1 cellular context compared by ENCODE assay signal in genomic region chr10:7484456-7485266, GRCh38.
TF ChIP-seq lines count a peak whose summit lies in the region.

No MANE protein-coding gene starts in this region.

TF ChIP-seq in GM12878, 131 proteins besides CTCF, POLR2A, EP300 and RAD21 (continued from another document and continues in another):
- TF ChIP-seq, protein P1, sequence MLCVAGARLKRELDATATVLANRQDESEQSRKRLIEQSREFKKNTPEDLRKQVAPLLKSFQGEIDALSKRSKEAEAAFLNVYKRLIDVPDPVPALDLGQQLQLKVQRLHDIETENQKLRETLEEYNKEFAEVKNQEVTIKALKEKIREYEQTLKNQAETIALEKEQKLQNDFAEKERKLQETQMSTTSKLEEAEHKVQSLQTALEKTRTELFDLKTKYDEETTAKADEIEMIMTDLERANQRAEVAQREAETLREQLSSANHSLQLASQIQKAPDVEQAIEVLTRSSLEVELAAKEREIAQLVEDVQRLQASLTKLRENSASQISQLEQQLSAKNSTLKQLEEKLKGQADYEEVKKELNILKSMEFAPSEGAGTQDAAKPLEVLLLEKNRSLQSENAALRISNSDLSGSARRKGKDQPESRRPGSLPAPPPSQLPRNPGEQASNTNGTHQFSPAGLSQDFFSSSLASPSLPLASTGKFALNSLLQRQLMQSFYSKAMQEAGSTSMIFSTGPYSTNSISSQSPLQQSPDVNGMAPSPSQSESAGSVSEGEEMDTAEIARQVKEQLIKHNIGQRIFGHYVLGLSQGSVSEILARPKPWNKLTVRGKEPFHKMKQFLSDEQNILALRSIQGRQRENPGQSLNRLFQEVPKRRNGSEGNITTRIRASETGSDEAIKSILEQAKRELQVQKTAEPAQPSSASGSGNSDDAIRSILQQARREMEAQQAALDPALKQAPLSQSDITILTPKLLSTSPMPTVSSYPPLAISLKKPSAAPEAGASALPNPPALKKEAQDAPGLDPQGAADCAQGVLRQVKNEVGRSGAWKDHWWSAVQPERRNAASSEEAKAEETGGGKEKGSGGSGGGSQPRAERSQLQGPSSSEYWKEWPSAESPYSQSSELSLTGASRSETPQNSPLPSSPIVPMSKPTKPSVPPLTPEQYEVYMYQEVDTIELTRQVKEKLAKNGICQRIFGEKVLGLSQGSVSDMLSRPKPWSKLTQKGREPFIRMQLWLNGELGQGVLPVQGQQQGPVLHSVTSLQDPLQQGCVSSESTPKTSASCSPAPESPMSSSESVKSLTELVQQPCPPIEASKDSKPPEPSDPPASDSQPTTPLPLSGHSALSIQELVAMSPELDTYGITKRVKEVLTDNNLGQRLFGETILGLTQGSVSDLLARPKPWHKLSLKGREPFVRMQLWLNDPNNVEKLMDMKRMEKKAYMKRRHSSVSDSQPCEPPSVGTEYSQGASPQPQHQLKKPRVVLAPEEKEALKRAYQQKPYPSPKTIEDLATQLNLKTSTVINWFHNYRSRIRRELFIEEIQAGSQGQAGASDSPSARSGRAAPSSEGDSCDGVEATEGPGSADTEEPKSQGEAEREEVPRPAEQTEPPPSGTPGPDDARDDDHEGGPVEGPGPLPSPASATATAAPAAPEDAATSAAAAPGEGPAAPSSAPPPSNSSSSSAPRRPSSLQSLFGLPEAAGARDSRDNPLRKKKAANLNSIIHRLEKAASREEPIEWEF (IDR thresholded peaks at IDR 0.05; ENCODE audit: insufficient replicate concordance, low read depth, low read length), result no peak
- peak; percentile 50; the same call in 1 of the 3 replicates for TF ChIP-seq POU2F2 (IDR thresholded peaks at IDR 0.05; ENCODE audit: borderline replicate concordance, low read depth, low read length)
- peak; percentile 68 for TF ChIP-seq EED (IDR thresholded peaks at IDR 0.05; ENCODE audit: low read depth)
- 0 out of 2 replicates have a peak, but pooled peaks have one; percentile 29 for TF ChIP-seq POLR2AphosphoS5 (IDR thresholded peaks at IDR 0.05; ENCODE audit: low read length)
- no peak for TF ChIP-seq IRF5 (IDR thresholded peaks at IDR 0.05; ENCODE audit: borderline replicate concordance)
- peak; percentile 59 for TF ChIP-seq RAD51 (IDR thresholded peaks at IDR 0.05)
- TF ChIP-seq HDAC2 (IDR thresholded peaks at IDR 0.05), result no peak
- TF ChIP-seq TCF7 (IDR thresholded peaks at IDR 0.05; ENCODE audit: borderline replicate concordance), result no peak
- TF ChIP-seq, protein P2, sequence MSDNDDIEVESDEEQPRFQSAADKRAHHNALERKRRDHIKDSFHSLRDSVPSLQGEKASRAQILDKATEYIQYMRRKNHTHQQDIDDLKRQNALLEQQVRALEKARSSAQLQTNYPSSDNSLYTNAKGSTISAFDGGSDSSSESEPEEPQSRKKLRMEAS (IDR thresholded peaks at IDR 0.05; ENCODE audit: low read depth, low read length), result peak; percentile 60; the same call in 1 of the 2 replicates
- TF ChIP-seq SMC3 (IDR thresholded peaks at IDR 0.05; ENCODE audit: borderline replicate concordance, low read length), result peak; percentile 16; the same call in 1 of the 2 replicates
- TF ChIP-seq IKZF1 (conservative IDR thresholded peaks at IDR 0.05), result peak; percentile 85
- TF ChIP-seq MLLT1 (IDR thresholded peaks at IDR 0.05), result peak; percentile 47
- TF ChIP-seq RCOR1 (conservative IDR thresholded peaks at IDR 0.05; ENCODE audit: low read depth, low read length), result 0 out of 2 replicates have a peak, but pooled peaks have one; percentile 15
- TF ChIP-seq RELB (IDR thresholded peaks at IDR 0.05; ENCODE audit: low read depth), result peak; percentile 83; the same call in 1 of the 2 replicates
- TF ChIP-seq, protein P3, sequence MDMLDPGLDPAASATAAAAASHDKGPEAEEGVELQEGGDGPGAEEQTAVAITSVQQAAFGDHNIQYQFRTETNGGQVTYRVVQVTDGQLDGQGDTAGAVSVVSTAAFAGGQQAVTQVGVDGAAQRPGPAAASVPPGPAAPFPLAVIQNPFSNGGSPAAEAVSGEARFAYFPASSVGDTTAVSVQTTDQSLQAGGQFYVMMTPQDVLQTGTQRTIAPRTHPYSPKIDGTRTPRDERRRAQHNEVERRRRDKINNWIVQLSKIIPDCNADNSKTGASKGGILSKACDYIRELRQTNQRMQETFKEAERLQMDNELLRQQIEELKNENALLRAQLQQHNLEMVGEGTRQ (IDR thresholded peaks at IDR 0.05; ENCODE audit: borderline replicate concordance, low read depth, low read length), result no peak
- TF ChIP-seq SMARCA5 (IDR thresholded peaks at IDR 0.05), result peak; percentile 66; the same call in 1 of the 2 replicates
- peak; percentile 73 for TF ChIP-seq ATF7 (IDR thresholded peaks at IDR 0.05; ENCODE audit: low read depth)
- TF ChIP-seq, protein P4, sequence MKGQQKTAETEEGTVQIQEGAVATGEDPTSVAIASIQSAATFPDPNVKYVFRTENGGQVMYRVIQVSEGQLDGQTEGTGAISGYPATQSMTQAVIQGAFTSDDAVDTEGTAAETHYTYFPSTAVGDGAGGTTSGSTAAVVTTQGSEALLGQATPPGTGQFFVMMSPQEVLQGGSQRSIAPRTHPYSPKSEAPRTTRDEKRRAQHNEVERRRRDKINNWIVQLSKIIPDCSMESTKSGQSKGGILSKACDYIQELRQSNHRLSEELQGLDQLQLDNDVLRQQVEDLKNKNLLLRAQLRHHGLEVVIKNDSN (IDR thresholded peaks at IDR 0.05; ENCODE audit: borderline replicate concordance, extremely low read length, insufficient read depth, low read depth, low read length), result no peak
- peak; percentile 94 for TF ChIP-seq MEF2B (IDR thresholded peaks at IDR 0.05; ENCODE audit: partially characterized antibody, poor library complexity, severe bottlenecking)
- 0 out of 2 replicates have a peak, but pooled peaks have one; percentile 21 for TF ChIP-seq HCFC1 (IDR thresholded peaks at IDR 0.05; ENCODE audit: low read length)
- TF ChIP-seq FOXM1 (IDR thresholded peaks at IDR 0.05; ENCODE audit: low read depth, low read length), result peak; percentile 65; the same call in 1 of the 2 replicates
- no peak for TF ChIP-seq STAT1 (conservative IDR thresholded peaks at IDR 0.05)
- peak; percentile 83 to 86 for TF ChIP-seq BHLHE40 (IDR thresholded peaks at IDR 0.05; ENCODE audit: borderline replicate concordance in 1 of 2, low read depth in 2 of 2, low read length in 1 of 2)
- TF ChIP-seq ZNF24 (IDR thresholded peaks at IDR 0.05), result peak; percentile 62; the same call in 1 of the 2 replicates
- TF ChIP-seq SKIL (IDR thresholded peaks at IDR 0.05; ENCODE audit: low read depth, poor library complexity, severe bottlenecking), result peak; percentile 87
- TF ChIP-seq TBL1XR1 (IDR thresholded peaks at IDR 0.05; ENCODE audit: low read depth, low read length), result 0 out of 2 replicates have a peak, but pooled peaks have one; percentile 32
- 0 out of 2 replicates have a peak, but pooled peaks have one; percentile 16 for TF ChIP-seq RFX5 (IDR thresholded peaks at IDR 0.05; ENCODE audit: low read depth, low read length)
- TF ChIP-seq ZSCAN29 (IDR thresholded peaks at IDR 0.05), result peak; percentile 22; the same call in 1 of the 2 replicates
- TF ChIP-seq ETV6 (conservative IDR thresholded peaks at IDR 0.05 in 1 of 2, IDR thresholded peaks at IDR 0.05 in 1 of 2; ENCODE audit: borderline replicate concordance in 1 of 2, low read depth in 1 of 2), result peak in 1 of 2 experiments; percentile 67; a peak in 2 of 4 replicates
- peak; percentile 74 for TF ChIP-seq RUNX3 (IDR thresholded peaks at IDR 0.05; ENCODE audit: low read length)
- TF ChIP-seq SP1 (IDR thresholded peaks at IDR 0.05; ENCODE audit: low read depth, low read length), result peak; percentile 31
- TF ChIP-seq YY1 (IDR thresholded peaks at IDR 0.05; ENCODE audit: low read depth, low read length), result no peak
- peak; percentile 96 for TF ChIP-seq MTA2 (IDR thresholded peaks at IDR 0.05; ENCODE audit: low read depth)
- TF ChIP-seq, protein P5, sequence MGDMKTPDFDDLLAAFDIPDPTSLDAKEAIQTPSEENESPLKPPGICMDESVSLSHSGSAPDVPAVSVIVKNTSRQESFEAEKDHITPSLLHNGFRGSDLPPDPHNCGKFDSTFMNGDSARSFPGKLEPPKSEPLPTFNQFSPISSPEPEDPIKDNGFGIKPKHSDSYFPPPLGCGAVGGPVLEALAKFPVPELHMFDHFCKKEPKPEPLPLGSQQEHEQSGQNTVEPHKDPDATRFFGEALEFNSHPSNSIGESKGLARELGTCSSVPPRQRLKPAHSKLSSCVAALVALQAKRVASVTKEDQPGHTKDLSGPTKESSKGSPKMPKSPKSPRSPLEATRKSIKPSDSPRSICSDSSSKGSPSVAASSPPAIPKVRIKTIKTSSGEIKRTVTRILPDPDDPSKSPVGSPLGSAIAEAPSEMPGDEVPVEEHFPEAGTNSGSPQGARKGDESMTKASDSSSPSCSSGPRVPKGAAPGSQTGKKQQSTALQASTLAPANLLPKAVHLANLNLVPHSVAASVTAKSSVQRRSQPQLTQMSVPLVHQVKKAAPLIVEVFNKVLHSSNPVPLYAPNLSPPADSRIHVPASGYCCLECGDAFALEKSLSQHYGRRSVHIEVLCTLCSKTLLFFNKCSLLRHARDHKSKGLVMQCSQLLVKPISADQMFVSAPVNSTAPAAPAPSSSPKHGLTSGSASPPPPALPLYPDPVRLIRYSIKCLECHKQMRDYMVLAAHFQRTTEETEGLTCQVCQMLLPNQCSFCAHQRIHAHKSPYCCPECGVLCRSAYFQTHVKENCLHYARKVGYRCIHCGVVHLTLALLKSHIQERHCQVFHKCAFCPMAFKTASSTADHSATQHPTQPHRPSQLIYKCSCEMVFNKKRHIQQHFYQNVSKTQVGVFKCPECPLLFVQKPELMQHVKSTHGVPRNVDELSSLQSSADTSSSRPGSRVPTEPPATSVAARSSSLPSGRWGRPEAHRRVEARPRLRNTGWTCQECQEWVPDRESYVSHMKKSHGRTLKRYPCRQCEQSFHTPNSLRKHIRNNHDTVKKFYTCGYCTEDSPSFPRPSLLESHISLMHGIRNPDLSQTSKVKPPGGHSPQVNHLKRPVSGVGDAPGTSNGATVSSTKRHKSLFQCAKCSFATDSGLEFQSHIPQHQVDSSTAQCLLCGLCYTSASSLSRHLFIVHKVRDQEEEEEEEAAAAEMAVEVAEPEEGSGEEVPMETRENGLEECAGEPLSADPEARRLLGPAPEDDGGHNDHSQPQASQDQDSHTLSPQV (IDR thresholded peaks at IDR 0.05), result no peak
- TF ChIP-seq E4F1 (IDR thresholded peaks at IDR 0.05; ENCODE audit: borderline replicate concordance, partially characterized antibody), result peak; percentile 15
